Comparison of ENCODE assay signal across 2 cellular contexts in the genomic region with DNA sequence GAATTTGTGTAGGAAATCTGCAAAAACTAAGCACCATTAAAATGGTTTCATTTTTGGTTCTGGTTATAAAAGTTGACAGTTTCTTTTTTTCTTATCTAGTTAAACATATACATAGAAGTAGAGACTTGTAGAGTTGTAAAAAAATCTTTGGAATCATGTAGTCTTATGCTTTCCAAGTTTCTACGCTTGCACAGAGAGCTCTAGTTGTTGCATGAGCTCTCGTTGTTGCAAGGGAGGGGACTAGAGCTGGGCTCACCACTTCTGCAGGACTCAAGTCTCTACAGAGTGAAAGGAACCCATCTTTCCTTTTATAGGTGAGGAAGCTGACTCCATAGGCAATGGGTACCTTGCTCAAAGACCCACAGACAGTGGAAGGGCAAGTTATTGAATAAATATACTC.
TF ChIP-seq lines count a peak whose summit lies in the region.

No MANE protein-coding gene starts in this region.

TF ChIP-seq in IMR-90, 13 proteins besides CTCF, POLR2A, EP300 and RAD21 (continued from another document):
- no peak for TF ChIP-seq FOS (IDR thresholded peaks at IDR 0.05; ENCODE audit: low read depth, low read length)
- TF ChIP-seq, protein P1, sequence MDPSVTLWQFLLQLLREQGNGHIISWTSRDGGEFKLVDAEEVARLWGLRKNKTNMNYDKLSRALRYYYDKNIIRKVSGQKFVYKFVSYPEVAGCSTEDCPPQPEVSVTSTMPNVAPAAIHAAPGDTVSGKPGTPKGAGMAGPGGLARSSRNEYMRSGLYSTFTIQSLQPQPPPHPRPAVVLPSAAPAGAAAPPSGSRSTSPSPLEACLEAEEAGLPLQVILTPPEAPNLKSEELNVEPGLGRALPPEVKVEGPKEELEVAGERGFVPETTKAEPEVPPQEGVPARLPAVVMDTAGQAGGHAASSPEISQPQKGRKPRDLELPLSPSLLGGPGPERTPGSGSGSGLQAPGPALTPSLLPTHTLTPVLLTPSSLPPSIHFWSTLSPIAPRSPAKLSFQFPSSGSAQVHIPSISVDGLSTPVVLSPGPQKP (IDR thresholded peaks at IDR 0.05; ENCODE audit: borderline replicate concordance, low read depth, low read length): no peak
- no peak for TF ChIP-seq BHLHE40 (IDR thresholded peaks at IDR 0.05; ENCODE audit: low read depth, low read length)

TF ChIP-seq in SK-N-SH treated with all-trans-retinoic acid at 6 μM for 48 hours, 23 proteins besides CTCF, POLR2A, EP300 and RAD21 (continued from another document):
- TF ChIP-seq ZNF565 (CRISPR knock-in tag; conservative IDR thresholded peaks at IDR 0.05; ENCODE audit: low read depth): no peak
- TF ChIP-seq, protein P2, sequence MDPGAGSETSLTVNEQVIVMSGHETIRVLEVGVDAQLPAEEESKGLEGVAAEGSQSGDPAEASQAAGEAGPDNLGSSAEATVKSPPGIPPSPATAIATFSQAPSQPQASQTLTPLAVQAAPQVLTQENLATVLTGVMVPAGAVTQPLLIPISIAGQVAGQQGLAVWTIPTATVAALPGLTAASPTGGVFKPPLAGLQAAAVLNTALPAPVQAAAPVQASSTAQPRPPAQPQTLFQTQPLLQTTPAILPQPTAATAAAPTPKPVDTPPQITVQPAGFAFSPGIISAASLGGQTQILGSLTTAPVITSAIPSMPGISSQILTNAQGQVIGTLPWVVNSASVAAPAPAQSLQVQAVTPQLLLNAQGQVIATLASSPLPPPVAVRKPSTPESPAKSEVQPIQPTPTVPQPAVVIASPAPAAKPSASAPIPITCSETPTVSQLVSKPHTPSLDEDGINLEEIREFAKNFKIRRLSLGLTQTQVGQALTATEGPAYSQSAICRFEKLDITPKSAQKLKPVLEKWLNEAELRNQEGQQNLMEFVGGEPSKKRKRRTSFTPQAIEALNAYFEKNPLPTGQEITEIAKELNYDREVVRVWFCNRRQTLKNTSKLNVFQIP (CRISPR knock-in tag; IDR thresholded peaks at IDR 0.05; ENCODE audit: borderline replicate concordance, low read depth): no peak
- TF ChIP-seq PPARA (CRISPR knock-in tag; IDR thresholded peaks at IDR 0.05; ENCODE audit: borderline replicate concordance): no peak
- no peak for TF ChIP-seq BACH2 (CRISPR knock-in tag; IDR thresholded peaks at IDR 0.05; ENCODE audit: borderline replicate concordance)
